In the genomic region with DNA sequence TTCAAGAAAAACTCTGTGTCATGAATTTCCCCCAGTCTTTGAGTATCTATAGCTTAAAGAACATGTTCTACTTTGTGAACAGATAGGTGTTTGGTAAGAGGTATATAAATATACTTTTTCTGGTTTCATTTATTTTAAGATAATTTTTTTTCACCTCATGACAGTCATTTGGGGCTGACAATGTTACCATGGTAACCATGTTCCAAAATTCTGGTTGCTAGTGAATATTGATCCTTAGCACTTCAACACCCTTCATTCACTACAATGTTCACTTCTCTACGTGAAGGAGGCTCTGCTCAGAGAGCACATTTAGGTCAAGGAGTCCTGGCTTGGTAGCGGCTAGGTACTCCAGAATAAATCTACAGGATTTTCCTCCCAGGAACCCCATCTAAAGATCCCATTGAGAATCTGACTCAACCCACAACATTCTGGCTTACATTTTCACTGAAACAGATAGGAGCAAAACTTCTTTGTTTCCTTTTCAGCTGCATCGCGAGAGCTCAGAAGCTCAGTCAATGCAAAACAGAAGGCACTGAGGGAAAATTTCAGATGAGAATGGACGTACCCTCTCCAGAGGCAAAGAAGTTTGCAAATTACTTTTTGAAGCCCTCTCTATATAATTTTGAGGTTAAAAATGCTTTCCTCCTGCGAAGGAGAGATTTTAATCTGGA, we compare ENCODE assay signal across 1 cellular context.
TF ChIP-seq lines count a peak whose summit lies in the region.

No MANE protein-coding gene starts in this region.

TF ChIP-seq in HepG2, 621 proteins besides CTCF, POLR2A, EP300 and RAD21 (continued from another document):
- TF ChIP-seq, protein P1, sequence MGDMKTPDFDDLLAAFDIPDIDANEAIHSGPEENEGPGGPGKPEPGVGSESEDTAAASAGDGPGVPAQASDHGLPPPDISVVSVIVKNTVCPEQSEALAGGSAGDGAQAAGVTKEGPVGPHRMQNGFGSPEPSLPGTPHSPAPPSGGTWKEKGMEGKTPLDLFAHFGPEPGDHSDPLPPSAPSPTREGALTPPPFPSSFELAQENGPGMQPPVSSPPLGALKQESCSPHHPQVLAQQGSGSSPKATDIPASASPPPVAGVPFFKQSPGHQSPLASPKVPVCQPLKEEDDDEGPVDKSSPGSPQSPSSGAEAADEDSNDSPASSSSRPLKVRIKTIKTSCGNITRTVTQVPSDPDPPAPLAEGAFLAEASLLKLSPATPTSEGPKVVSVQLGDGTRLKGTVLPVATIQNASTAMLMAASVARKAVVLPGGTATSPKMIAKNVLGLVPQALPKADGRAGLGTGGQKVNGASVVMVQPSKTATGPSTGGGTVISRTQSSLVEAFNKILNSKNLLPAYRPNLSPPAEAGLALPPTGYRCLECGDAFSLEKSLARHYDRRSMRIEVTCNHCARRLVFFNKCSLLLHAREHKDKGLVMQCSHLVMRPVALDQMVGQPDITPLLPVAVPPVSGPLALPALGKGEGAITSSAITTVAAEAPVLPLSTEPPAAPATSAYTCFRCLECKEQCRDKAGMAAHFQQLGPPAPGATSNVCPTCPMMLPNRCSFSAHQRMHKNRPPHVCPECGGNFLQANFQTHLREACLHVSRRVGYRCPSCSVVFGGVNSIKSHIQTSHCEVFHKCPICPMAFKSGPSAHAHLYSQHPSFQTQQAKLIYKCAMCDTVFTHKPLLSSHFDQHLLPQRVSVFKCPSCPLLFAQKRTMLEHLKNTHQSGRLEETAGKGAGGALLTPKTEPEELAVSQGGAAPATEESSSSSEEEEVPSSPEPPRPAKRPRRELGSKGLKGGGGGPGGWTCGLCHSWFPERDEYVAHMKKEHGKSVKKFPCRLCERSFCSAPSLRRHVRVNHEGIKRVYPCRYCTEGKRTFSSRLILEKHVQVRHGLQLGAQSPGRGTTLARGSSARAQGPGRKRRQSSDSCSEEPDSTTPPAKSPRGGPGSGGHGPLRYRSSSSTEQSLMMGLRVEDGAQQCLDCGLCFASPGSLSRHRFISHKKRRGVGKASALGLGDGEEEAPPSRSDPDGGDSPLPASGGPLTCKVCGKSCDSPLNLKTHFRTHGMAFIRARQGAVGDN (CRISPR knock-in tag; IDR thresholded peaks at IDR 0.05): no peak
- TF ChIP-seq ZNF543 (CRISPR knock-in tag; IDR thresholded peaks at IDR 0.05): peak; percentile 13; the same call in 1 of the 2 replicates
- TF ChIP-seq CBX1 (IDR thresholded peaks at IDR 0.05; ENCODE audit: low read depth): no peak
- no peak for TF ChIP-seq ZKSCAN5 (CRISPR knock-in tag; IDR thresholded peaks at IDR 0.05)
- TF ChIP-seq, protein P2, sequence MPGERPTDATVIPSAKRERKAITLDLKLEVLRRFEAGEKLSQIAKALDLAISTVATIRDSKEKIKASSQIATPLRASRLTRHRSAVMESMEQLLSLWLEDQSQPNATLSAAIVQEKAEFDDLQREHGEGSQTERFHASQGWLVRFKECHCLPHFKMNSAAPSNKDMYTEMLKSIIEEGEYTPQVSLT (CRISPR knock-in tag; IDR thresholded peaks at IDR 0.05; ENCODE audit: borderline replicate concordance, low read depth): no peak
- TF ChIP-seq SMYD3 (CRISPR knock-in tag; IDR thresholded peaks at IDR 0.05): no peak
- TF ChIP-seq PHF8 (CRISPR knock-in tag; IDR thresholded peaks at IDR 0.05): no peak
- TF ChIP-seq MIER2 (CRISPR knock-in tag; IDR thresholded peaks at IDR 0.05): no peak
- no peak for TF ChIP-seq HOXD1 (CRISPR knock-in tag; IDR thresholded peaks at IDR 0.05)
- no peak for TF ChIP-seq IKZF5 (CRISPR knock-in tag; IDR thresholded peaks at IDR 0.05)
- TF ChIP-seq, protein P3, sequence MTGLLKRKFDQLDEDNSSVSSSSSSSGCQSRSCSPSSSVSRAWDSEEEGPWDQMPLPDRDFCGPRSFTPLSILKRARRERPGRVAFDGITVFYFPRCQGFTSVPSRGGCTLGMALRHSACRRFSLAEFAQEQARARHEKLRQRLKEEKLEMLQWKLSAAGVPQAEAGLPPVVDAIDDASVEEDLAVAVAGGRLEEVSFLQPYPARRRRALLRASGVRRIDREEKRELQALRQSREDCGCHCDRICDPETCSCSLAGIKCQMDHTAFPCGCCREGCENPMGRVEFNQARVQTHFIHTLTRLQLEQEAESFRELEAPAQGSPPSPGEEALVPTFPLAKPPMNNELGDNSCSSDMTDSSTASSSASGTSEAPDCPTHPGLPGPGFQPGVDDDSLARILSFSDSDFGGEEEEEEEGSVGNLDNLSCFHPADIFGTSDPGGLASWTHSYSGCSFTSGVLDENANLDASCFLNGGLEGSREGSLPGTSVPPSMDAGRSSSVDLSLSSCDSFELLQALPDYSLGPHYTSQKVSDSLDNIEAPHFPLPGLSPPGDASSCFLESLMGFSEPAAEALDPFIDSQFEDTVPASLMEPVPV (CRISPR knock-in tag; IDR thresholded peaks at IDR 0.05): no peak
- TF ChIP-seq, protein P4, sequence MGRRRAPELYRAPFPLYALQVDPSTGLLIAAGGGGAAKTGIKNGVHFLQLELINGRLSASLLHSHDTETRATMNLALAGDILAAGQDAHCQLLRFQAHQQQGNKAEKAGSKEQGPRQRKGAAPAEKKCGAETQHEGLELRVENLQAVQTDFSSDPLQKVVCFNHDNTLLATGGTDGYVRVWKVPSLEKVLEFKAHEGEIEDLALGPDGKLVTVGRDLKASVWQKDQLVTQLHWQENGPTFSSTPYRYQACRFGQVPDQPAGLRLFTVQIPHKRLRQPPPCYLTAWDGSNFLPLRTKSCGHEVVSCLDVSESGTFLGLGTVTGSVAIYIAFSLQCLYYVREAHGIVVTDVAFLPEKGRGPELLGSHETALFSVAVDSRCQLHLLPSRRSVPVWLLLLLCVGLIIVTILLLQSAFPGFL (CRISPR knock-in tag; IDR thresholded peaks at IDR 0.05): no peak
- TF ChIP-seq, protein P5, sequence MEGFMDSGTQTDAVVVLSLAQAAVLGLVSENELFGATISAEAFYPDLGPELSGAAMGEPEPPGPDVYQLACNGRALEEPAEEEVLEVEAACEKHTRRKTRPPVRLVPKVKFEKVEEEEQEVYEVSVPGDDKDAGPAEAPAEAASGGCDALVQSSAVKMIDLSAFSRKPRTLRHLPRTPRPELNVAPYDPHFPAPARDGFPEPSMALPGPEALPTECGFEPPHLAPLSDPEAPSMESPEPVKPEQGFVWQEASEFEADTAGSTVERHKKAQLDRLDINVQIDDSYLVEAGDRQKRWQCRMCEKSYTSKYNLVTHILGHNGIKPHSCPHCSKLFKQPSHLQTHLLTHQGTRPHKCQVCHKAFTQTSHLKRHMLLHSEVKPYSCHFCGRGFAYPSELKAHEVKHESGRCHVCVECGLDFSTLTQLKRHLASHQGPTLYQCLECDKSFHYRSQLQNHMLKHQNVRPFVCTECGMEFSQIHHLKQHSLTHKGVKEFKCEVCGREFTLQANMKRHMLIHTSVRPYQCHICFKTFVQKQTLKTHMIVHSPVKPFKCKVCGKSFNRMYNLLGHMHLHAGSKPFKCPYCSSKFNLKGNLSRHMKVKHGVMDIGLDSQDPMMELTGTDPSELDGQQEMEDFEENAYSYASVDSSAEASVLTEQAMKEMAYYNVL (CRISPR knock-in tag; IDR thresholded peaks at IDR 0.05; ENCODE audit: borderline replicate concordance): no peak
- TF ChIP-seq ARID5B (CRISPR knock-in tag; IDR thresholded peaks at IDR 0.05): no peak
- no peak for TF ChIP-seq ZSCAN20 (CRISPR knock-in tag; IDR thresholded peaks at IDR 0.05; ENCODE audit: borderline replicate concordance)
- no peak for TF ChIP-seq CREB1 (IDR thresholded peaks at IDR 0.05)
- TF ChIP-seq CREB1 (CRISPR knock-in tag; IDR thresholded peaks at IDR 0.05): no peak
- TF ChIP-seq CHD2 (IDR thresholded peaks at IDR 0.05; ENCODE audit: low read depth, low read length): peak; percentile 85
- TF ChIP-seq PPARG (CRISPR knock-in tag; conservative IDR thresholded peaks at IDR 0.05): no peak
- no peak for TF ChIP-seq JARID2 (CRISPR knock-in tag; IDR thresholded peaks at IDR 0.05; ENCODE audit: insufficient replicate concordance)
- TF ChIP-seq MAZ (IDR thresholded peaks at IDR 0.05; ENCODE audit: borderline replicate concordance, low read depth, low read length): no peak
- TF ChIP-seq MAZ (CRISPR knock-in tag; IDR thresholded peaks at IDR 0.05; ENCODE audit: low read depth): no peak
- no peak for TF ChIP-seq CREBL2 (CRISPR knock-in tag; IDR thresholded peaks at IDR 0.05; ENCODE audit: borderline replicate concordance)
- TF ChIP-seq, protein P6, sequence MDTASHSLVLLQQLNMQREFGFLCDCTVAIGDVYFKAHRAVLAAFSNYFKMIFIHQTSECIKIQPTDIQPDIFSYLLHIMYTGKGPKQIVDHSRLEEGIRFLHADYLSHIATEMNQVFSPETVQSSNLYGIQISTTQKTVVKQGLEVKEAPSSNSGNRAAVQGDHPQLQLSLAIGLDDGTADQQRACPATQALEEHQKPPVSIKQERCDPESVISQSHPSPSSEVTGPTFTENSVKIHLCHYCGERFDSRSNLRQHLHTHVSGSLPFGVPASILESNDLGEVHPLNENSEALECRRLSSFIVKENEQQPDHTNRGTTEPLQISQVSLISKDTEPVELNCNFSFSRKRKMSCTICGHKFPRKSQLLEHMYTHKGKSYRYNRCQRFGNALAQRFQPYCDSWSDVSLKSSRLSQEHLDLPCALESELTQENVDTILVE (CRISPR knock-in tag; IDR thresholded peaks at IDR 0.05): no peak
- no peak for TF ChIP-seq ERF (CRISPR knock-in tag; IDR thresholded peaks at IDR 0.05)
- no peak for TF ChIP-seq SNRNP70 (IDR thresholded peaks at IDR 0.05; ENCODE audit: low read depth, low read length)
- TF ChIP-seq, protein P7, sequence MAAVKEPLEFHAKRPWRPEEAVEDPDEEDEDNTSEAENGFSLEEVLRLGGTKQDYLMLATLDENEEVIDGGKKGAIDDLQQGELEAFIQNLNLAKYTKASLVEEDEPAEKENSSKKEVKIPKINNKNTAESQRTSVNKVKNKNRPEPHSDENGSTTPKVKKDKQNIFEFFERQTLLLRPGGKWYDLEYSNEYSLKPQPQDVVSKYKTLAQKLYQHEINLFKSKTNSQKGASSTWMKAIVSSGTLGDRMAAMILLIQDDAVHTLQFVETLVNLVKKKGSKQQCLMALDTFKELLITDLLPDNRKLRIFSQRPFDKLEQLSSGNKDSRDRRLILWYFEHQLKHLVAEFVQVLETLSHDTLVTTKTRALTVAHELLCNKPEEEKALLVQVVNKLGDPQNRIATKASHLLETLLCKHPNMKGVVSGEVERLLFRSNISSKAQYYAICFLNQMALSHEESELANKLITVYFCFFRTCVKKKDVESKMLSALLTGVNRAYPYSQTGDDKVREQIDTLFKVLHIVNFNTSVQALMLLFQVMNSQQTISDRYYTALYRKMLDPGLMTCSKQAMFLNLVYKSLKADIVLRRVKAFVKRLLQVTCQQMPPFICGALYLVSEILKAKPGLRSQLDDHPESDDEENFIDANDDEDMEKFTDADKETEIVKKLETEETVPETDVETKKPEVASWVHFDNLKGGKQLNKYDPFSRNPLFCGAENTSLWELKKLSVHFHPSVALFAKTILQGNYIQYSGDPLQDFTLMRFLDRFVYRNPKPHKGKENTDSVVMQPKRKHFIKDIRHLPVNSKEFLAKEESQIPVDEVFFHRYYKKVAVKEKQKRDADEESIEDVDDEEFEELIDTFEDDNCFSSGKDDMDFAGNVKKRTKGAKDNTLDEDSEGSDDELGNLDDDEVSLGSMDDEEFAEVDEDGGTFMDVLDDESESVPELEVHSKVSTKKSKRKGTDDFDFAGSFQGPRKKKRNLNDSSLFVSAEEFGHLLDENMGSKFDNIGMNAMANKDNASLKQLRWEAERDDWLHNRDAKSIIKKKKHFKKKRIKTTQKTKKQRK (IDR thresholded peaks at IDR 0.05; ENCODE audit: low read length): no peak
- TF ChIP-seq BRD4 (CRISPR knock-in tag; IDR thresholded peaks at IDR 0.05): 0 out of 2 replicates have a peak, but pooled peaks have one; percentile 3
- peak; percentile 54; the same call in 1 of the 2 replicates for TF ChIP-seq RFX1 (IDR thresholded peaks at IDR 0.05)
- TF ChIP-seq ZIK1 (CRISPR knock-in tag; IDR thresholded peaks at IDR 0.05; ENCODE audit: borderline replicate concordance, low read depth): no peak
